Comparison of ENCODE assay signal across 18 cellular contexts in genomic region chr5:102845041-102845440, GRCh38.
A peak's percentile ranks its signal among the peaks of the same experiment; 100 is the strongest.
DNase-seq lines count a peak whose midpoint lies in the region; ATAC-seq and TF ChIP-seq lines count a peak whose summit lies in the region.
"Had no signal": no experiment of that assay in that cellular context is flagged by ENCODE, and none has a peak within 500 bp of the region (broad histone marks: within the 10 kb centered on the region; RNA-seq: fewer than 3 reads in every experiment).

No MANE protein-coding gene starts in this region.

- peaks cover 12% of the 10 kb centered on the region for H3K36me3 Mint-ChIP-seq in activated naive CD4-positive, alpha-beta T cell treated with anti-CD3 and anti-CD28 coated beads, Interleukin-2, amount 50 U/mL, for 24 hours
- H3K36me3 Mint-ChIP-seq in endothelial cell (ENCODE audit: low read depth, unreplicated experiment) = peaks cover 6% of the 10 kb centered on the region
- peaks cover 27% of the 10 kb centered on the region for H3K36me3 Mint-ChIP-seq in activated CD4-positive, alpha-beta T cell treated with anti-CD3 and anti-CD28 coated beads for 36 hours (ENCODE audit: low read depth)
- H3K36me3 Mint-ChIP-seq: CD8-positive, alpha-beta T cell had no signal

- no peaks in the 10 kb centered on the region for H3K27me3 Mint-ChIP-seq in activated naive CD4-positive, alpha-beta T cell treated with anti-CD3 and anti-CD28 coated beads, Interleukin-2, amount 50 U/mL, for 24 hours
- H3K27me3 Mint-ChIP-seq in endothelial cell (ENCODE audit: unreplicated experiment) = peaks cover 3% of the 10 kb centered on the region
- H3K27me3 Mint-ChIP-seq in activated CD4-positive, alpha-beta T cell treated with anti-CD3 and anti-CD28 coated beads for 36 hours = no peaks in the 10 kb centered on the region

- no peaks in the 10 kb centered on the region for H3F3A ChIP-seq in neural cell (ENCODE audit: insufficient read depth, low read length, poor library complexity, severe bottlenecking)

- no peak overlapping the region for H3K27ac ChIP-seq in neural cell (ENCODE audit: low read length)
- H3K27ac ChIP-seq: A549, BLaER1, SK-N-MC had no signal

- H3K4me2 ChIP-seq in neural cell (ENCODE audit: low read length) = no peak overlapping the region
- H3K4me2 ChIP-seq: A549, BLaER1 had no signal

- intact Hi-C loops in activated CD4-positive, alpha-beta T cell treated with anti-CD3 and anti-CD28 coated beads for 36 hours (cut with DNase I, micrococcal nuclease) = no loop called here

- no peaks in the 10 kb centered on the region for H3K9me3 ChIP-seq in neural cell (ENCODE audit: low read length)
- H3K9me3 ChIP-seq: A549 had no signal

- ATAC-seq in activated CD4-positive, alpha-beta T cell treated with anti-CD3 and anti-CD28 coated beads for 36 hours = no peak
- ATAC-seq: A549; CD8-positive, alpha-beta T cell; Right ventricle myocardium inferior had no signal

- no peak overlapping the region for H2AFZ ChIP-seq in neural cell (ENCODE audit: low read depth, low read length)

- POLR2A ChIA-PET in activated CD4-positive, alpha-beta T cell treated with anti-CD3 and anti-CD28 coated beads for 36 hours (lab: Charles Lee) = no interaction called here

- H3K27ac Mint-ChIP-seq in activated naive CD4-positive, alpha-beta T cell treated with anti-CD3 and anti-CD28 coated beads, Interleukin-2, amount 50 U/mL, for 24 hours = peak overlapping the region; percentile 8
- H3K27ac Mint-ChIP-seq in endothelial cell (ENCODE audit: unreplicated experiment) = peak overlapping the region; percentile 61
- no peak overlapping the region for H3K27ac Mint-ChIP-seq in activated CD4-positive, alpha-beta T cell treated with anti-CD3 and anti-CD28 coated beads for 36 hours
- H3K27ac Mint-ChIP-seq: CD8-positive, alpha-beta T cell; H9 had no signal

- H3K27me3 ChIP-seq in neural cell (ENCODE audit: insufficient read depth, low read depth, low read length) = no peaks in the 10 kb centered on the region
- H3K27me3 ChIP-seq: BLaER1 had no signal

- H3K36me3 ChIP-seq in neural cell (ENCODE audit: insufficient read depth, low read length) = peaks cover 4% of the 10 kb centered on the region

- TF ChIP-seq CTCF in endothelial cell (IDR thresholded peaks at IDR 0.05; ENCODE audit: unreplicated experiment) (no peak), neural cell (IDR thresholded peaks at IDR 0.05; ENCODE audit: poor library complexity, severe bottlenecking) (no peak)

- H3K9me3 Mint-ChIP-seq in activated naive CD4-positive, alpha-beta T cell treated with anti-CD3 and anti-CD28 coated beads, Interleukin-2, amount 50 U/mL, for 24 hours = no peaks in the 10 kb centered on the region
- no peaks in the 10 kb centered on the region for H3K9me3 Mint-ChIP-seq in endothelial cell (ENCODE audit: unreplicated experiment)
- H3K9me3 Mint-ChIP-seq in activated CD4-positive, alpha-beta T cell treated with anti-CD3 and anti-CD28 coated beads for 36 hours (ENCODE audit: low read depth) = no peaks in the 10 kb centered on the region
- H3K9me3 Mint-ChIP-seq: CD8-positive, alpha-beta T cell had no signal

- H3K4me1 Mint-ChIP-seq in activated naive CD4-positive, alpha-beta T cell treated with anti-CD3 and anti-CD28 coated beads, Interleukin-2, amount 50 U/mL, for 24 hours = no peaks in the 10 kb centered on the region
- peaks cover 17% of the 10 kb centered on the region for H3K4me1 Mint-ChIP-seq in endothelial cell (ENCODE audit: unreplicated experiment)
- H3K4me1 Mint-ChIP-seq in activated CD4-positive, alpha-beta T cell treated with anti-CD3 and anti-CD28 coated beads for 36 hours = no peaks in the 10 kb centered on the region
- H3K4me1 Mint-ChIP-seq: H9 had no signal

- H3K9ac ChIP-seq in neural cell (ENCODE audit: low read length) = no peak overlapping the region
- H3K9ac ChIP-seq: BLaER1 had no signal

- no peaks in the 10 kb centered on the region for H3K9me2 ChIP-seq in neural cell (ENCODE audit: insufficient read depth, low read length)

- no peak for DNase-seq in activated naive CD4-positive, alpha-beta T cell treated with anti-CD3 and anti-CD28 coated beads, Interleukin-2, amount 50 U/mL, for 16 hours
- peak; percentile 60 for DNase-seq in NCI-H748 (lab: John Stamatoyannopoulos, UW; ENCODE audit: unreplicated experiment)
- DNase-seq in endothelial cell (ENCODE audit: low spot score) = no peak
- DNase-seq in NCI-H1092 treated with DMSO at 0.1 percent for 48 hours (lab: John Stamatoyannopoulos, UW) = no peak
- DNase-seq in activated CD4-positive, alpha-beta T cell treated with anti-CD3 and anti-CD28 coated beads for 36 hours = no peak
- DNase-seq in NCI-H2227 treated with DMSO at 0.1 percent for 48 hours (lab: John Stamatoyannopoulos, UW) = no peak
- DNase-seq: CD8-positive, alpha-beta T cell; H9; KBM-7; NCI-H187; NCI-H2171 treated with DMSO at 0.1 percent for 48 hours; NCI-H524 treated with DMSO at 0.1 percent for 48 hours had no signal

- no peak for TF ChIP-seq RAD21 in neural cell (conservative IDR thresholded peaks at IDR 0.05)

- no peaks in the 10 kb centered on the region for H4K20me1 ChIP-seq in neural cell (ENCODE audit: insufficient read depth)
- H4K20me1 ChIP-seq: BLaER1 had no signal

- no peak overlapping the region for H3K4me3 Mint-ChIP-seq in activated naive CD4-positive, alpha-beta T cell treated with anti-CD3 and anti-CD28 coated beads, Interleukin-2, amount 50 U/mL, for 24 hours
- no peak overlapping the region for H3K4me3 Mint-ChIP-seq in endothelial cell (ENCODE audit: unreplicated experiment)
- H3K4me3 Mint-ChIP-seq in activated CD4-positive, alpha-beta T cell treated with anti-CD3 and anti-CD28 coated beads for 36 hours = no peak overlapping the region
- H3K4me3 Mint-ChIP-seq: CD8-positive, alpha-beta T cell; H9 had no signal

- H3K4me3 ChIP-seq in neural cell (ENCODE audit: low read length) = no peak overlapping the region
- H3K4me3 ChIP-seq: A549, BLaER1, SK-N-MC had no signal

- CTCF ChIA-PET in activated CD4-positive, alpha-beta T cell treated with anti-CD3 and anti-CD28 coated beads for 36 hours (lab: Charles Lee) = interaction anchor here (0.6 to 1.2 kb wide), 3 partner anchors 13 to 188 kb away, joined by 3 read pairs; no protein-coding TSS in a partner anchor

- no peaks in the 10 kb centered on the region for H3K79me2 ChIP-seq in neural cell (replicated peaks; ENCODE audit: insufficient read depth, low read length)

- no peak for TF ChIP-seq EP300 in neural cell (conservative IDR thresholded peaks at IDR 0.05; ENCODE audit: poor library complexity, severe bottlenecking)

TF ChIP-seq in neural cell, 6 proteins besides CTCF, POLR2A, EP300 and RAD21:
- TF ChIP-seq MXI1 (conservative IDR thresholded peaks at IDR 0.05; ENCODE audit: poor library complexity, severe bottlenecking) = no peak
- peak; percentile 23 for TF ChIP-seq POLR2AphosphoS5 (IDR thresholded peaks at IDR 0.05)
TF ChIP-seq in neural cell: peak in this region for 1.
